16 cellular contexts compared by ENCODE assay signal in genomic region chr5:145990077-145990653, GRCh38. TPM values are rescaled to one million over a fixed set of nuclear protein-coding genes. Genes with fewer than 3 reads are reported as not detected.
A peak's percentile ranks its signal among the peaks of the same experiment; 100 is the strongest.
DNase-seq lines count a peak whose midpoint lies in the region; ATAC-seq and TF ChIP-seq lines count a peak whose summit lies in the region.
"Had no signal": no experiment of that assay in that cellular context is flagged by ENCODE, and none has a peak within 500 bp of the region (broad histone marks: within the 10 kb centered on the region; RNA-seq: fewer than 3 reads in every experiment).

No MANE protein-coding gene starts in this region.

- TF ChIP-seq CTCF in Caco-2 (IDR thresholded peaks at IDR 0.05; ENCODE audit: insufficient read depth in 1 of 2, low read depth in 1 of 2, low read length in 1 of 2, severe bottlenecking in 1 of 2, unreplicated experiment in 1 of 2) (no peak), esophagus muscularis mucosa (IDR thresholded peaks at IDR 0.05) (no peak), mucosa of descending colon (IDR thresholded peaks at IDR 0.05) (no peak), RWPE1 (conservative IDR thresholded peaks at IDR 0.05; ENCODE audit: low read depth) (no peak)

- no TSS peak for BruUV-seq in Caco-2 (replicated peaks; lab: Mats Ljungman, UMichigan)

- intact Hi-C loops in Caco-2 (cut with micrococcal nuclease; ENCODE audit: unreplicated experiment): no loop called here
- intact Hi-C loops in esophagus muscularis mucosa (cut with DNase I): no loop called here
- intact Hi-C loops in mucosa of descending colon (cut with DNase I, micrococcal nuclease): no loop called here

- H3K27ac ChIP-seq in esophagus muscularis mucosa (replicated peaks in 1 of 4) (no peak overlapping the region), RWPE1 (no peak overlapping the region)
- H3K27ac ChIP-seq: BLaER1, GM23248, HL-60 had no signal

- H3K36me3 ChIP-seq in Caco-2 (ENCODE audit: control insufficient read depth, insufficient read depth, low read length) (peaks cover 6% of the 10 kb centered on the region), esophagus muscularis mucosa (no peaks in the 10 kb centered on the region), mucosa of descending colon (ENCODE audit: low read depth) (no peaks in the 10 kb centered on the region)
- H3K36me3 ChIP-seq: BLaER1 had no signal

- H3K27me3 Mint-ChIP-seq in Caco-2 (ENCODE audit: insufficient read depth, unreplicated experiment): no peaks in the 10 kb centered on the region

- no peak overlapping the region for H3K4me3 Mint-ChIP-seq in Caco-2 (ENCODE audit: unreplicated experiment)
- H3K4me3 Mint-ChIP-seq: CD8-positive, alpha-beta memory T cell had no signal

- H3K9me3 Mint-ChIP-seq in Caco-2 (ENCODE audit: unreplicated experiment): peaks cover 30% of the 10 kb centered on the region

- TF ChIP-seq POLR2A in esophagus muscularis mucosa (IDR thresholded peaks at IDR 0.05; ENCODE audit: low read depth): no peak

- peaks cover 18% of the 10 kb centered on the region for H3K4me1 Mint-ChIP-seq in Caco-2 (ENCODE audit: low read depth, unreplicated experiment)
- H3K4me1 Mint-ChIP-seq: CD8-positive, alpha-beta memory T cell had no signal

- H3K4me1 ChIP-seq in Caco-2 (peaks cover 37% of the 10 kb centered on the region), esophagus muscularis mucosa (no peaks in the 10 kb centered on the region), mucosa of descending colon (ENCODE audit: low read depth) (peaks cover 23% of the 10 kb centered on the region)
- H3K4me1 ChIP-seq: BLaER1 had no signal

- ATAC-seq in mucosa of descending colon (peak; percentile 93), HG03175 (IDR thresholded peaks at IDR 0.05; ENCODE audit: unreplicated experiment) (no peak)
- ATAC-seq: HCT116 had no signal

- CTCF ChIA-PET in Caco-2 (lab: Charles Lee): interaction anchor here (1.2 to 1.6 kb wide), 3 partner anchors 52 to 102 kb away, joined by 3 to 7 read pairs (median 3); no protein-coding TSS in a partner anchor
- CTCF ChIA-PET in RWPE1 (lab: Yijun Ruan, JAX): interaction anchor here (0.6 kb wide), 1 partner anchor 179 kb away, joined by 3 read pairs; no protein-coding TSS in a partner anchor

- H3K27ac Mint-ChIP-seq in Caco-2 (ENCODE audit: unreplicated experiment): peak overlapping the region; percentile 32
- H3K27ac Mint-ChIP-seq: CD8-positive, alpha-beta memory T cell had no signal

- POLR2A ChIA-PET in Caco-2 (lab: Charles Lee) (no interaction called here), RWPE1 (lab: Yijun Ruan, JAX; ENCODE audit: low non-redundant PET) (no interaction called here)

- no peaks in the 10 kb centered on the region for H3K27me3 ChIP-seq in Caco-2 (replicated peaks; ENCODE audit: control insufficient read depth, insufficient read depth, low read length)
- no peaks in the 10 kb centered on the region for H3K27me3 ChIP-seq in esophagus muscularis mucosa
- H3K27me3 ChIP-seq: BLaER1 had no signal

- H3K36me3 Mint-ChIP-seq in Caco-2 (ENCODE audit: insufficient read depth, unreplicated experiment): peaks cover 91% of the 10 kb centered on the region
- H3K36me3 Mint-ChIP-seq: CD8-positive, alpha-beta memory T cell had no signal

- no peak overlapping the region for H3K4me3 ChIP-seq in Caco-2 (ENCODE audit: low read depth, low read length)
- H3K4me3 ChIP-seq in esophagus muscularis mucosa: no peak overlapping the region
- no peak overlapping the region for H3K4me3 ChIP-seq in mucosa of descending colon
- H3K4me3 ChIP-seq: BLaER1, GM23248 had no signal

- TF ChIP-seq EP300 in esophagus muscularis mucosa (IDR thresholded peaks at IDR 0.05): no peak

- H3K9me3 ChIP-seq in Caco-2 (peaks cover 32% of the 10 kb centered on the region), esophagus muscularis mucosa (peaks cover 0 to 9% (median 0%) of the 10 kb centered on the region in 4 donors), mucosa of descending colon (peaks cover 7% of the 10 kb centered on the region)

- 83% methylated on average over 2 of the region's 2 CpGs for WGBS in esophagus muscularis mucosa

- DNase-seq in Caco-2: no peak
- DNase-seq in NCI-H345 treated with DMSO at 0.1 percent for 48 hours (lab: John Stamatoyannopoulos, UW; ENCODE audit: unreplicated experiment): peak; percentile 67
- DNase-seq in esophagus muscularis mucosa (ENCODE audit: extremely low spot score): peak; percentile 53
- DNase-seq in mucosa of descending colon: peak in 1 of 3 donors; percentile 46
- DNase-seq in COLO829 (ENCODE audit: low spot score): no peak
- DNase-seq in RWPE1 (ENCODE audit: low spot score): no peak
- DNase-seq: 8988T; AML-193; Calu3; CD8-positive, alpha-beta memory T cell; DMS 273 treated with DMSO at 0.1 percent for 48 hours; GM23248 had no signal

RNA-seq across cellular contexts. Expression of gene SH3RF2, which starts 53.8 kb away (rescaled TPM):
- 49.4 and 55.0 TPM in 2 replicates for total RNA-seq in Caco-2 (2022)
- total RNA-seq in esophagus muscularis mucosa: 1 to 10 TPM in 3 of 4 donors, under 1 TPM in 1; 0.66 to 2.1 (median 1.5) TPM
- 10 to 100 TPM; 36.8 to 99.7 (median 61.5) TPM for total RNA-seq in mucosa of descending colon
- total RNA-seq: GM23248 had no signal

Comparison
In these comparisons a context has a peak if more than half of its experiments do, and no peak if none do; other contexts are left out.
1. DNase-seq: peak in NCI-H345 treated with DMSO at 0.1 percent for 48 hours (single experiment) and esophagus muscularis mucosa (single experiment); none in Caco-2 (0 of 2), COLO829 (single experiment) and RWPE1 (single experiment).
2. RNA of gene SH3RF2, which starts 53.8 kb away (total RNA-seq): 36.8 to 99.7 TPM in mucosa of descending colon and 49.4 to 55.0 TPM in Caco-2; 0.66 to 2.1 TPM in esophagus muscularis mucosa; every median in the first group is over 10 times any median in the second.